Comparison of ENCODE assay signal across 10 cellular contexts in the genomic region with DNA sequence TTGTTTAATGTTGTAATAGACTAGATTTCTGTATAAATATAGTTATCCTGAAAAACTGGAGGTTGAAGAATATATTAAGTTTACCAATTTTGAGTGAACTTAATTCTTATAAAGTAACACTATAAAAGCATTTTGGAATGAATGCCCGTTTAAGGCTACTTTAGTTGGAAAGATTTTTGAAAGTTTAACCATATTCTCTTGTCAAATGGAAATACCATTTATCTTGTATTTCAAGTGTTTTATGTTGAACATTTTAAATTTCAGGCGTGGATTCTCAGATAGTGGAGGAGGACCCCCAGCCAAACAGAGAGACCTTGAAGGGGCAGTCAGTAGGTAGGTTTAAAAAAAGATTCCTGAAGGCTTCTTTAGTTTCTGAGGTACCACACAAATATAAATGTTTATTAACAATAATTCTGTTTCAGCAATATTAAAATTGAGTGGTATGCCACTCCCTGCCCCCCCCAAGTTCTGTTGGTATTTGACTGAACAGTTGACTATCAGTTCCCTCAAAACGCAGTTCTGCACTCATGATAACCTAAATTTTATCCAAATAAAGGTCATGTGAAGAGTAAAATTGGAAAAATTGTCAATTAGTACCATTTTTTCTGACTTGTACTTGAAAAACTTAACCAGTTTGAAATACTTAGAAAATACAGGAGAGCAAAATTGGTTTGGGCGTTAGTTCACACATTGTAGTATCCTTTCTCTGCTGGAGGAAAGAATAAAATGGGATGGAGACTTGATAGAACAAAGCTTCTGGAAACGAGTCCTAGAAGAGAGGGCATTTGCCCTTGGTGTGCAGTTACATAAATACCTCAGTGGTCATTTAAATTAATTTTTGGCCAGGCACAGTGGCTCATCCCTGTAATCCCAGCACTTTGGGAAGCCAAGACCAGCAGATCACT. TPM values are rescaled to one million over a fixed set of nuclear protein-coding genes. Genes with fewer than 3 reads are reported as not detected.
A peak's percentile ranks its signal among the peaks of the same experiment; 100 is the strongest.
DNase-seq lines count a peak whose midpoint lies in the region; TF ChIP-seq lines count a peak whose summit lies in the region.
"Had no signal": no experiment of that assay in that cellular context is flagged by ENCODE, and none has a peak within 500 bp of the region (broad histone marks: within the 10 kb centered on the region; RNA-seq: fewer than 3 reads in every experiment).

No MANE protein-coding gene starts in this region.

- H3K4me1 ChIP-seq in SJCRH30 (0 out of 2 replicates have a peak, but pooled peaks cover 4% of the 10 kb centered on the region), esophagus squamous epithelium (peaks cover 6 to 50% (median 19%) of the 10 kb centered on the region in 3 donors)

- H3K36me3 ChIP-seq in GM06990 (ENCODE audit: control insufficient read depth, insufficient read depth, low read length) = peaks cover 18% of the 10 kb centered on the region
- peaks cover 56% of the 10 kb centered on the region for H3K36me3 ChIP-seq in SJCRH30
- peaks cover 20 to 52% (median 46%) of the 10 kb centered on the region in 3 donors for H3K36me3 ChIP-seq in esophagus squamous epithelium

- no peaks in the 10 kb centered on the region for H3K27me3 ChIP-seq in GM06990 (replicated peaks; ENCODE audit: control insufficient read depth, insufficient read depth, low read length)
- H3K27me3 ChIP-seq in SJCRH30 = no peaks in the 10 kb centered on the region
- H3K27me3 ChIP-seq in esophagus squamous epithelium = no peaks in the 10 kb centered on the region

- H3K27ac ChIP-seq in SJCRH30 (peak overlapping the region; percentile 92), esophagus squamous epithelium (peak overlapping the region in 3 of 4 donors; percentile 92 to 97 (median 94))

- H3K27me3 Mint-ChIP-seq in progenitor cell of endocrine pancreas = no peaks in the 10 kb centered on the region

- no peaks in the 10 kb centered on the region for H3K9me3 Mint-ChIP-seq in progenitor cell of endocrine pancreas (ENCODE audit: low read depth)

- no peak for TF ChIP-seq CTCF in GM06990 (IDR thresholded peaks at IDR 0.05; ENCODE audit: insufficient read depth, low read length, poor library complexity, severe bottlenecking)
- TF ChIP-seq CTCF in esophagus squamous epithelium (IDR thresholded peaks at IDR 0.05) = no peak
- TF ChIP-seq CTCF in progenitor cell of endocrine pancreas (IDR thresholded peaks at IDR 0.05; ENCODE audit: unreplicated experiment) = no peak

- H3K36me3 Mint-ChIP-seq in progenitor cell of endocrine pancreas (ENCODE audit: insufficient read depth) = peaks cover 28% of the 10 kb centered on the region

- peaks cover 14% of the 10 kb centered on the region for H3K4me1 Mint-ChIP-seq in progenitor cell of endocrine pancreas (ENCODE audit: low read depth)

- H3K4me3 Mint-ChIP-seq in progenitor cell of endocrine pancreas (ENCODE audit: low read depth) = peak overlapping the region; percentile 100

- H3K4me3 ChIP-seq in GM06990 (replicated peaks; ENCODE audit: low read depth, low read length) = peak overlapping the region; percentile 82
- peak overlapping the region; percentile 83 for H3K4me3 ChIP-seq in SJCRH30
- peak overlapping the region; percentile 76 to 99 (median 84) for H3K4me3 ChIP-seq in esophagus squamous epithelium

- no peak for TF ChIP-seq POLR2A in esophagus squamous epithelium (IDR thresholded peaks at IDR 0.05)

- intact Hi-C loops in esophagus squamous epithelium (cut with DNase I) = loop anchor here (10.0 kb wide), 1 partner anchor 258 kb away; a partner anchor contains a TSS

- H3K27ac Mint-ChIP-seq in progenitor cell of endocrine pancreas = peak overlapping the region; percentile 100

- DNase-seq in GM06990 (ENCODE audit: extremely low read depth, insufficient read length) (no peak), SJCRH30 (no peak), esophagus squamous epithelium (lab: John Stamatoyannopoulos, UW) (no peak), progenitor cell of endocrine pancreas (ENCODE audit: low spot score, unreplicated experiment) (no peak), HuH-7.5 (ENCODE audit: low spot score) (no peak)
- DNase-seq in stimulated activated CD4-positive, alpha-beta T cell treated with anti-CD3 and anti-CD28 coated beads, Interleukin-2, amount 100 ng/mL, for 48 hours = no peak
- DNase-seq in NK-92 treated with Interleukin-12 subunit alpha and Interleukin-12 subunit beta, amount 100 ng/mL, for 24 hours (lab: John Stamatoyannopoulos, UW) = no peak
- no peak for DNase-seq in stimulated activated CD8-positive, alpha-beta memory T cell treated with anti-CD3 and anti-CD28 coated beads, Interleukin-4, amount 100 ng/mL, for 48 hours
- DNase-seq: amniotic stem cell, NCI-H187 had no signal

- 64 to 66% methylated on average over 5 of the region's 5 CpGs for WGBS in esophagus squamous epithelium, 2 donors

- H3K9me3 ChIP-seq in SJCRH30 (replicated peaks) (no peaks in the 10 kb centered on the region), esophagus squamous epithelium (no peaks in the 10 kb centered on the region)

RNA-seq across cellular contexts. Expression of a gene that starts 1.5 kb away (rescaled TPM):
- 70.4 and 98.1 TPM in 2 replicates for total RNA-seq in SJCRH30 (2014; rRNA removed; shearing (Covaris generic))
- total RNA-seq in esophagus squamous epithelium = 10 to 100 TPM; 16.7 to 43.9 (median 24.8) TPM
- total RNA-seq in progenitor cell of endocrine pancreas = 152 and 154 TPM in 2 replicates

RNA-seq across cellular contexts. Expression of a gene that starts 6.4 kb away (rescaled TPM):
- total RNA-seq in SJCRH30 (2014; rRNA removed; shearing (Covaris generic)) = 24.3 and 31.6 TPM in 2 replicates
- 10 to 100 TPM; 16.6 to 24.2 (median 23.6) TPM for total RNA-seq in esophagus squamous epithelium
- total RNA-seq in progenitor cell of endocrine pancreas = 22.8 and 22.9 TPM in 2 replicates

RNA-seq across cellular contexts. Expression of a gene that starts 57.2 kb away (rescaled TPM):
- total RNA-seq in SJCRH30 (2014; rRNA removed; shearing (Covaris generic)) = 16.4 and 20.5 TPM in 2 replicates
- total RNA-seq in esophagus squamous epithelium (10 to 100 TPM; 33.3 to 50.7 (median 38.7) TPM), progenitor cell of endocrine pancreas (34.0 and 34.7 TPM in 2 replicates)
